Comparison of ENCODE assay signal across 15 cellular contexts in genomic region chr13:43936630-43937029, GRCh38. TPM values are rescaled to one million over a fixed set of nuclear protein-coding genes. Genes with fewer than 3 reads are reported as not detected.
A peak's percentile ranks its signal among the peaks of the same experiment; 100 is the strongest.
DNase-seq lines count a peak whose midpoint lies in the region; ATAC-seq and TF ChIP-seq lines count a peak whose summit lies in the region.
"Had no signal": no experiment of that assay in that cellular context is flagged by ENCODE, and none has a peak within 500 bp of the region (broad histone marks: within the 10 kb centered on the region; RNA-seq: fewer than 3 reads in every experiment).

No MANE protein-coding gene starts in this region.

- H3K27me3 ChIP-seq in GM23338 (ENCODE audit: insufficient read depth) = no peaks in the 10 kb centered on the region

- H3K4me2 ChIP-seq in GM23338 = no peak overlapping the region

- H3K27ac Mint-ChIP-seq in GM23338 (no peak overlapping the region), nephron (peak overlapping the region in 2 of 3 experiments; percentile 20 to 92)
- no peak overlapping the region for H3K27ac Mint-ChIP-seq in activated CD4-positive, alpha-beta memory T cell treated with anti-CD3 and anti-CD28 coated beads for 36 hours
- H3K27ac Mint-ChIP-seq: CD14-positive monocyte had no signal

- H3K9me2 ChIP-seq in GM23338 (ENCODE audit: insufficient read depth) = no peaks in the 10 kb centered on the region

- intact Hi-C loops in activated CD4-positive, alpha-beta memory T cell treated with anti-CD3 and anti-CD28 coated beads for 36 hours (cut with micrococcal nuclease) = no loop called here

- peaks cover 3% of the 10 kb centered on the region for H3K27me3 Mint-ChIP-seq in GM23338 (ENCODE audit: insufficient read depth, low read depth, poor library complexity)
- H3K27me3 Mint-ChIP-seq in nephron (ENCODE audit: low read depth) = no peaks in the 10 kb centered on the region
- peaks cover 3% of the 10 kb centered on the region for H3K27me3 Mint-ChIP-seq in activated CD4-positive, alpha-beta memory T cell treated with anti-CD3 and anti-CD28 coated beads for 36 hours

- H3K4me1 Mint-ChIP-seq in GM23338 (peaks cover 2% of the 10 kb centered on the region; the same call in 1 of the 3 replicates), nephron (peaks cover 43% of the 10 kb centered on the region)
- no peaks in the 10 kb centered on the region for H3K4me1 Mint-ChIP-seq in activated CD4-positive, alpha-beta memory T cell treated with anti-CD3 and anti-CD28 coated beads for 36 hours (ENCODE audit: low read depth)

- DNase-seq in NCI-H2107 treated with DMSO at 0.1 percent for 48 hours (lab: John Stamatoyannopoulos, UW; ENCODE audit: unreplicated experiment) (peak; percentile 5), NCI-H2107 (lab: John Stamatoyannopoulos, UW) (no peak), GM23338 (ENCODE audit: low spot score) (no peak), dermis blood vessel endothelial cell (peak; percentile 26), dedifferentiated amniotic fluid mesenchymal stem cell (ENCODE audit: extremely low spot score) (no peak)
- no peak for DNase-seq in stimulated activated CD4-positive, alpha-beta T cell treated with anti-CD3 and anti-CD28 coated beads, Interleukin-4, amount 100 ng/mL, for 4 hours
- DNase-seq in activated CD4-positive, alpha-beta memory T cell treated with anti-CD3 and anti-CD28 coated beads for 36 hours = no peak
- DNase-seq: DMS53, MV-4-11, NCI-H1694 treated with DMSO at 0.1 percent for 48 hours, NCI-H524 had no signal

- POLR2A ChIA-PET in activated CD4-positive, alpha-beta memory T cell treated with anti-CD3 and anti-CD28 coated beads for 36 hours (lab: Charles Lee) = no interaction called here

- no peak for ATAC-seq in GM23338
- ATAC-seq: GM12878 had no signal

- H3K4me3 Mint-ChIP-seq in GM23338 = no peak overlapping the region
- H3K4me3 Mint-ChIP-seq in nephron = no peak overlapping the region
- no peak overlapping the region for H3K4me3 Mint-ChIP-seq in activated CD4-positive, alpha-beta memory T cell treated with anti-CD3 and anti-CD28 coated beads for 36 hours

- H3K9me3 Mint-ChIP-seq in GM23338 (no peaks in the 10 kb centered on the region), nephron (peaks cover 2% of the 10 kb centered on the region)
- H3K9me3 Mint-ChIP-seq in activated CD4-positive, alpha-beta memory T cell treated with anti-CD3 and anti-CD28 coated beads for 36 hours = no peaks in the 10 kb centered on the region

- no peaks in the 10 kb centered on the region for H3K36me3 Mint-ChIP-seq in GM23338 (ENCODE audit: low read depth)
- no peaks in the 10 kb centered on the region for H3K36me3 Mint-ChIP-seq in nephron (ENCODE audit: low read depth)
- H3K36me3 Mint-ChIP-seq in activated CD4-positive, alpha-beta memory T cell treated with anti-CD3 and anti-CD28 coated beads for 36 hours = no peaks in the 10 kb centered on the region
- H3K36me3 Mint-ChIP-seq: CD14-positive monocyte had no signal

- H3K4me1 ChIP-seq in GM23338 (ENCODE audit: insufficient read depth) = no peaks in the 10 kb centered on the region

- no peak overlapping the region for H3K27ac ChIP-seq in GM23338 (ENCODE audit: low read depth)
- H3K27ac ChIP-seq: HL-60 had no signal

- peak overlapping the region; percentile 83; the same call in 1 of the 2 replicates for H2AFZ ChIP-seq in GM23338

- H4K20me1 ChIP-seq in GM23338 (replicated peaks; ENCODE audit: insufficient read depth) = no peaks in the 10 kb centered on the region

- no peaks in the 10 kb centered on the region for H3K79me2 ChIP-seq in GM23338 (replicated peaks; ENCODE audit: insufficient read depth)

- no peak overlapping the region for H3K4me3 ChIP-seq in GM23338
- H3K4me3 ChIP-seq: GM12878 had no signal

- H3F3A ChIP-seq in GM23338 (replicated peaks; ENCODE audit: low read depth) = no peaks in the 10 kb centered on the region

- CTCF ChIA-PET in activated CD4-positive, alpha-beta memory T cell treated with anti-CD3 and anti-CD28 coated beads for 36 hours (lab: Charles Lee) = interaction anchor here (1.4 kb wide), 1 partner anchor 8 kb away, joined by 4 read pairs; no protein-coding TSS in a partner anchor

- TF ChIP-seq CTCF in GM23338 (conservative IDR thresholded peaks at IDR 0.05; ENCODE audit: low read depth in 2 of 2) (no peak), nephron (IDR thresholded peaks at IDR 0.05; ENCODE audit: unreplicated experiment in 3 of 3) (no peak)

- H3K36me3 ChIP-seq in GM23338 (ENCODE audit: insufficient read depth) = no peaks in the 10 kb centered on the region

TF ChIP-seq in GM23338, 12 proteins besides CTCF, POLR2A, EP300 and RAD21 (continues in another document):
- TF ChIP-seq ZNF114 (CRISPR knock-in tag; IDR thresholded peaks at IDR 0.05) (no peak), CREB1 (CRISPR knock-in tag; IDR thresholded peaks at IDR 0.05; ENCODE audit: low read depth) (no peak), EZH2 (IDR thresholded peaks at IDR 0.05; ENCODE audit: low read depth, unreplicated experiment) (no peak), JUNB (IDR thresholded peaks at IDR 0.05; ENCODE audit: unreplicated experiment) (no peak), STAT1 (IDR thresholded peaks at IDR 0.05; ENCODE audit: unreplicated experiment) (no peak), ZNF331 (CRISPR knock-in tag; IDR thresholded peaks at IDR 0.05; ENCODE audit: low read depth) (no peak)
- TF ChIP-seq, protein P1, sequence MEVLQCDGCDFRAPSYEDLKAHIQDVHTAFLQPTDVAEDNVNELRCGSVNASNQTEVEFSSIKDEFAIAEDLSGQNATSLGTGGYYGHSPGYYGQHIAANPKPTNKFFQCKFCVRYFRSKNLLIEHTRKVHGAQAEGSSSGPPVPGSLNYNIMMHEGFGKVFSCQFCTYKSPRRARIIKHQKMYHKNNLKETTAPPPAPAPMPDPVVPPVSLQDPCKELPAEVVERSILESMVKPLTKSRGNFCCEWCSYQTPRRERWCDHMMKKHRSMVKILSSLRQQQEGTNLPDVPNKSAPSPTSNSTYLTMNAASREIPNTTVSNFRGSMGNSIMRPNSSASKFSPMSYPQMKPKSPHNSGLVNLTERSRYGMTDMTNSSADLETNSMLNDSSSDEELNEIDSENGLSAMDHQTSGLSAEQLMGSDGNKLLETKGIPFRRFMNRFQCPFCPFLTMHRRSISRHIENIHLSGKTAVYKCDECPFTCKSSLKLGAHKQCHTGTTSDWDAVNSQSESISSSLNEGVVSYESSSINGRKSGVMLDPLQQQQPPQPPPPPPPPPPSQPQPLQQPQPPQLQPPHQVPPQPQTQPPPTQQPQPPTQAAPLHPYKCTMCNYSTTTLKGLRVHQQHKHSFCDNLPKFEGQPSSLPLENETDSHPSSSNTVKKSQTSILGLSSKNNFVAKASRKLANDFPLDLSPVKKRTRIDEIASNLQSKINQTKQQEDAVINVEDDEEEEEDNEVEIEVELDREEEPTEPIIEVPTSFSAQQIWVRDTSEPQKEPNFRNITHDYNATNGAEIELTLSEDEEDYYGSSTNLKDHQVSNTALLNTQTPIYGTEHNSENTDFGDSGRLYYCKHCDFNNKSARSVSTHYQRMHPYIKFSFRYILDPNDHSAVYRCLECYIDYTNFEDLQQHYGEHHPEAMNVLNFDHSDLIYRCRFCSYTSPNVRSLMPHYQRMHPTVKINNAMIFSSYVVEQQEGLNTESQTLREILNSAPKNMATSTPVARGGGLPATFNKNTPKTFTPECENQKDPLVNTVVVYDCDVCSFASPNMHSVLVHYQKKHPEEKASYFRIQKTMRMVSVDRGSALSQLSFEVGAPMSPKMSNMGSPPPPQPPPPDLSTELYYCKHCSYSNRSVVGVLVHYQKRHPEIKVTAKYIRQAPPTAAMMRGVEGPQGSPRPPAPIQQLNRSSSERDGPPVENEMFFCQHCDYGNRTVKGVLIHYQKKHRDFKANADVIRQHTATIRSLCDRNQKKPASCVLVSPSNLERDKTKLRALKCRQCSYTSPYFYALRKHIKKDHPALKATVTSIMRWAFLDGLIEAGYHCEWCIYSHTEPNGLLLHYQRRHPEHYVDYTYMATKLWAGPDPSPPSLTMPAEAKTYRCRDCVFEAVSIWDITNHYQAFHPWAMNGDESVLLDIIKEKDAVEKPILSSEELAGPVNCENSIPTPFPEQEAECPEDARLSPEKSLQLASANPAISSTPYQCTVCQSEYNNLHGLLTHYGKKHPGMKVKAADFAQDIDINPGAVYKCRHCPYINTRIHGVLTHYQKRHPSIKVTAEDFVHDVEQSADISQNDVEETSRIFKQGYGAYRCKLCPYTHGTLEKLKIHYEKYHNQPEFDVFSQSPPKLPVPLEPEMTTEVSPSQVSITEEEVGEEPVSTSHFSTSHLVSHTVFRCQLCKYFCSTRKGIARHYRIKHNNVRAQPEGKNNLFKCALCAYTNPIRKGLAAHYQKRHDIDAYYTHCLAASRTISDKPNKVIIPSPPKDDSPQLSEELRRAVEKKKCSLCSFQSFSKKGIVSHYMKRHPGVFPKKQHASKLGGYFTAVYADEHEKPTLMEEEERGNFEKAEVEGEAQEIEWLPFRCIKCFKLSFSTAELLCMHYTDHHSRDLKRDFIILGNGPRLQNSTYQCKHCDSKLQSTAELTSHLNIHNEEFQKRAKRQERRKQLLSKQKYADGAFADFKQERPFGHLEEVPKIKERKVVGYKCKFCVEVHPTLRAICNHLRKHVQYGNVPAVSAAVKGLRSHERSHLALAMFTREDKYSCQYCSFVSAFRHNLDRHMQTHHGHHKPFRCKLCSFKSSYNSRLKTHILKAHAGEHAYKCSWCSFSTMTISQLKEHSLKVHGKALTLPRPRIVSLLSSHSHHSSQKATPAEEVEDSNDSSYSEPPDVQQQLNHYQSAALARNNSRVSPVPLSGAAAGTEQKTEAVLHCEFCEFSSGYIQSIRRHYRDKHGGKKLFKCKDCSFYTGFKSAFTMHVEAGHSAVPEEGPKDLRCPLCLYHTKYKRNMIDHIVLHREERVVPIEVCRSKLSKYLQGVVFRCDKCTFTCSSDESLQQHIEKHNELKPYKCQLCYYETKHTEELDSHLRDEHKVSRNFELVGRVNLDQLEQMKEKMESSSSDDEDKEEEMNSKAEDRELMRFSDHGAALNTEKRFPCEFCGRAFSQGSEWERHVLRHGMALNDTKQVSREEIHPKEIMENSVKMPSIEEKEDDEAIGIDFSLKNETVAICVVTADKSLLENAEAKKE (CRISPR knock-in tag; IDR thresholded peaks at IDR 0.05) = no peak

RNA-seq across cellular contexts. Expression of gene LACC1, which starts 56.9 kb away (rescaled TPM):
- 4.6 and 7.9 TPM in 2 replicates for total RNA-seq in GM23338 (2014; rRNA removed; shearing (Covaris generic))
- 3.0 and 4.4 TPM in 2 replicates for polyA plus RNA-seq in GM23338 (2016; fragmentation: Nextera tagmentation; extraction: Ambion mirVana)
- total RNA-seq in dermis blood vessel endothelial cell = 10.9 and 14.1 TPM in 2 replicates
- 1 to 10 TPM; 4.4 to 4.5 TPM for total RNA-seq in activated CD4-positive, alpha-beta memory T cell treated with anti-CD3 and anti-CD28 coated beads for 36 hours

RNA-seq across cellular contexts. Expression of gene CCDC122, which starts 57.1 kb away (rescaled TPM):
- 7.4 and 7.5 TPM in 2 replicates for total RNA-seq in GM23338 (2014; rRNA removed; shearing (Covaris generic))
- 28.0 and 30.6 TPM in 2 replicates for polyA plus RNA-seq in GM23338 (2016; fragmentation: Nextera tagmentation; extraction: Ambion mirVana)
- total RNA-seq in dermis blood vessel endothelial cell = 0.68 and 5.4 TPM in 2 replicates
- 1 to 10 TPM; 2.0 to 2.5 TPM for total RNA-seq in activated CD4-positive, alpha-beta memory T cell treated with anti-CD3 and anti-CD28 coated beads for 36 hours

Comparison
In these comparisons a context has a peak if more than half of its experiments do, and no peak if none do; other contexts are left out.
1. DNase-seq: peak in NCI-H2107 treated with DMSO at 0.1 percent for 48 hours (single experiment) and dermis blood vessel endothelial cell (single experiment); none in NCI-H2107 (single experiment), GM23338 (single experiment), stimulated activated CD4-positive, alpha-beta T cell treated with anti-CD3 and anti-CD28 coated beads, Interleukin-4, amount 100 ng/mL, for 4 hours (0 of 2), dedifferentiated amniotic fluid mesenchymal stem cell (single experiment) and activated CD4-positive, alpha-beta memory T cell treated with anti-CD3 and anti-CD28 coated beads for 36 hours (single experiment).
2. H3K27ac Mint-ChIP-seq: peak in nephron (2 of 3); none in GM23338 (single experiment) and activated CD4-positive, alpha-beta memory T cell treated with anti-CD3 and anti-CD28 coated beads for 36 hours (single experiment).